In genomic region chr1:53062731-53063591, GRCh38 we compare ENCODE assay signal across 10 cellular contexts. TPM values are rescaled to one million over a fixed set of nuclear protein-coding genes. Genes with fewer than 3 reads are reported as not detected.
DNase-seq lines count a peak whose midpoint lies in the region; ATAC-seq and TF ChIP-seq lines count a peak whose summit lies in the region.
"Had no signal": no experiment of that assay in that cellular context is flagged by ENCODE, and none has a peak within 500 bp of the region (broad histone marks: within the 10 kb centered on the region; RNA-seq: fewer than 3 reads in every experiment).

No MANE protein-coding gene starts in this region.

- no peaks in the 10 kb centered on the region for H3K9me3 ChIP-seq in effector memory CD4-positive, alpha-beta T cell (ENCODE audit: control insufficient read depth, low read length)
- H3K9me3 ChIP-seq in mesenchymal stem cell (ENCODE audit: control insufficient read depth, low read length) = no peaks in the 10 kb centered on the region
- H3K9me3 ChIP-seq in testis = no peaks in the 10 kb centered on the region

- no peaks in the 10 kb centered on the region for H3K36me3 Mint-ChIP-seq in T-helper 2 cell treated with Interferon-gamma antibody and Interleukin-4, amounts not matched to agents 5 μg/mL and 100 μg/mL, for 36 hours (ENCODE audit: low read depth)

- peak overlapping the region; percentile 37 for H3K4me3 ChIP-seq in effector memory CD4-positive, alpha-beta T cell (ENCODE audit: insufficient read depth, low read depth, low read length, poor library complexity, severe bottlenecking)
- H3K4me3 ChIP-seq in mesenchymal stem cell (ENCODE audit: insufficient read depth in 1 of 2, low read depth in 1 of 2, low read length in 2 of 2) (peak overlapping the region in 1 of 2 experiments; percentile 86), testis (peak overlapping the region; percentile 70)
- H3K4me3 ChIP-seq: BLaER1 had no signal

- WGBS in mesenchymal stem cell = 11% methylated on average over 58 of the region's 58 CpGs
- WGBS in testis, 2 donors = 13 to 31% methylated on average over 15 to 55 of the region's 58 CpGs

- intact Hi-C loops in testis (cut with DNase I; ENCODE audit: low total_unique reads) = no loop called here

- peaks cover 63% of the 10 kb centered on the region for H3K27me3 Mint-ChIP-seq in T-helper 2 cell treated with Interferon-gamma antibody and Interleukin-4, amounts not matched to agents 5 μg/mL and 100 μg/mL, for 36 hours (ENCODE audit: low read depth)

- no peak overlapping the region for H3K23ac ChIP-seq in mesenchymal stem cell (ENCODE audit: low read length in 2 of 2)

- H2BK12ac ChIP-seq in mesenchymal stem cell (ENCODE audit: low read length in 2 of 2) = peak overlapping the region; percentile 41 to 45

- H3K4me2 ChIP-seq in mesenchymal stem cell (ENCODE audit: low read length, poor library complexity, severe bottlenecking) = peak overlapping the region; percentile 97
- H3K4me2 ChIP-seq: BLaER1 had no signal

- TF ChIP-seq CTCF in testis (IDR thresholded peaks at IDR 0.05) = no peak

- H3K18ac ChIP-seq in mesenchymal stem cell (ENCODE audit: low read depth in 1 of 2, low read length in 2 of 2) = peak overlapping the region; percentile 9 to 49

- H3K27me3 ChIP-seq in effector memory CD4-positive, alpha-beta T cell (replicated peaks; ENCODE audit: control insufficient read depth, insufficient read depth, low read length, poor library complexity, severe bottlenecking) = peaks cover 25% of the 10 kb centered on the region
- H3K27me3 ChIP-seq in mesenchymal stem cell (ENCODE audit: control insufficient read depth in 1 of 2, insufficient read depth in 1 of 2, low read length in 2 of 2) = peaks cover 0 to 38% of the 10 kb centered on the region in 2 experiments
- no peaks in the 10 kb centered on the region for H3K27me3 ChIP-seq in testis

- H2AFZ ChIP-seq in mesenchymal stem cell (ENCODE audit: low read depth, low read length) = no peak overlapping the region

- no peak for TF ChIP-seq POLR2A in testis (IDR thresholded peaks at IDR 0.05)

- H3K27ac ChIP-seq in effector memory CD4-positive, alpha-beta T cell (ENCODE audit: insufficient read depth, low read length, poor library complexity, severe bottlenecking) = no peak overlapping the region
- H3K27ac ChIP-seq in mesenchymal stem cell (ENCODE audit: low read length, poor library complexity, severe bottlenecking) (no peak overlapping the region), testis (peak overlapping the region; percentile 84 to 92)
- H3K27ac ChIP-seq: BLaER1 had no signal

- peak overlapping the region; percentile 27 to 32 for H3K4ac ChIP-seq in mesenchymal stem cell (ENCODE audit: low read depth in 1 of 2, low read length in 2 of 2)

- no peak overlapping the region for H2BK5ac ChIP-seq in mesenchymal stem cell (ENCODE audit: low read depth, low read length, poor library complexity, severe bottlenecking)

- no peaks in the 10 kb centered on the region for H3K36me3 ChIP-seq in effector memory CD4-positive, alpha-beta T cell (ENCODE audit: control insufficient read depth, insufficient read depth, low read length)
- H3K36me3 ChIP-seq in mesenchymal stem cell (ENCODE audit: control insufficient read depth in 1 of 2, insufficient read depth in 2 of 2, low read depth in 1 of 2, low read length in 2 of 2) (peaks cover 0 to 18% of the 10 kb centered on the region in 2 experiments), testis (ENCODE audit: low read depth, missing control alignments) (no peaks in the 10 kb centered on the region)
- H3K36me3 ChIP-seq: BLaER1 had no signal

- H3K27ac Mint-ChIP-seq in T-helper 2 cell treated with Interferon-gamma antibody and Interleukin-4, amounts not matched to agents 5 μg/mL and 100 μg/mL, for 36 hours = no peak overlapping the region
- H3K27ac Mint-ChIP-seq: activated B cell treated with CpG ODN at 0.5 μM for 24 hours had no signal

- H2AK5ac ChIP-seq in mesenchymal stem cell (ENCODE audit: low read length, severe bottlenecking) = no peak overlapping the region

- peak overlapping the region; percentile 32 for H3K4me3 Mint-ChIP-seq in T-helper 2 cell treated with Interferon-gamma antibody and Interleukin-4, amounts not matched to agents 5 μg/mL and 100 μg/mL, for 36 hours
- H3K4me3 Mint-ChIP-seq: activated B cell treated with CpG ODN at 0.5 μM for 24 hours had no signal

- H4K91ac ChIP-seq in mesenchymal stem cell (ENCODE audit: low read length) = peak overlapping the region; percentile 52

- peak overlapping the region; percentile 24 for H2BK120ac ChIP-seq in mesenchymal stem cell (ENCODE audit: low read depth, low read length)

- peak overlapping the region; percentile 83 for H3K9ac ChIP-seq in mesenchymal stem cell (ENCODE audit: low read length)
- H3K9ac ChIP-seq: BLaER1 had no signal

- DNase-seq in T-helper 2 cell treated with Interferon-gamma antibody and Interleukin-4, amounts not matched to agents 5 μg/mL and 100 μg/mL, for 36 hours (ENCODE audit: low spot score) = no peak
- DNase-seq in T-helper 2 cell (no peak), mesenchymal stem cell (peak; percentile 20), testis (peak; percentile 17), DMS153 (lab: John Stamatoyannopoulos, UW) (no peak), ureter (ENCODE audit: low spot score) (no peak)
- DNase-seq in effector memory CD4-positive, alpha-beta T cell = no peak
- DNase-seq: activated B cell treated with CpG ODN at 0.5 μM for 24 hours had no signal

- no peaks in the 10 kb centered on the region for H3K9me3 Mint-ChIP-seq in T-helper 2 cell treated with Interferon-gamma antibody and Interleukin-4, amounts not matched to agents 5 μg/mL and 100 μg/mL, for 36 hours
- H3K9me3 Mint-ChIP-seq: activated B cell treated with CpG ODN at 0.5 μM for 24 hours had no signal

- no peaks in the 10 kb centered on the region for H3K79me1 ChIP-seq in mesenchymal stem cell (replicated peaks; ENCODE audit: low read length, poor library complexity, severe bottlenecking)

- peak overlapping the region; percentile 13 for H2BK15ac ChIP-seq in mesenchymal stem cell (ENCODE audit: low read depth, poor library complexity, severe bottlenecking)

- ATAC-seq in GM21576 (IDR thresholded peaks at IDR 0.05; ENCODE audit: unreplicated experiment) = no peak

- no peak overlapping the region for H3K14ac ChIP-seq in mesenchymal stem cell (ENCODE audit: low read length in 2 of 2)

- peak overlapping the region; percentile 45 for H4K8ac ChIP-seq in mesenchymal stem cell (ENCODE audit: low read length)

- H3K4me1 Mint-ChIP-seq in T-helper 2 cell treated with Interferon-gamma antibody and Interleukin-4, amounts not matched to agents 5 μg/mL and 100 μg/mL, for 36 hours (ENCODE audit: low read depth) = no peaks in the 10 kb centered on the region

- peaks cover 10% of the 10 kb centered on the region for H3K4me1 ChIP-seq in effector memory CD4-positive, alpha-beta T cell (ENCODE audit: control insufficient read depth, insufficient read depth, low read length, poor library complexity, severe bottlenecking)
- H3K4me1 ChIP-seq in mesenchymal stem cell (ENCODE audit: control insufficient read depth, insufficient read depth, low read depth, low read length) (peaks cover 20% of the 10 kb centered on the region), testis (peaks cover 18% of the 10 kb centered on the region)
- H3K4me1 ChIP-seq: BLaER1 had no signal

RNA-seq across cellular contexts. Expression of gene PODN, which starts 0.9 kb away (rescaled TPM):
- polyA plus RNA-seq in mesenchymal stem cell (2013, experiment 1 of 2) = 54.8 TPM
- 53.6 TPM for polyA plus RNA-seq in mesenchymal stem cell (2013, experiment 2 of 2)
- 100 to 1,000 TPM in 1 of 2 donors, 10 to 100 TPM in 1; 87.5 to 104 TPM for total RNA-seq in testis
- 69.3 TPM for polyA plus RNA-seq in testis (ENCODE audit: insufficient read depth, low read depth, low replicate concordance)
- total RNA-seq in ureter = 20.9 TPM
- total RNA-seq: activated B cell treated with CpG ODN at 0.5 μM for 24 hours had no signal

Comparison
In these comparisons a context has a peak if more than half of its experiments do, and no peak if none do; other contexts are left out.
1. DNase-seq: peak in mesenchymal stem cell (single experiment) and testis (single experiment); none in T-helper 2 cell treated with Interferon-gamma antibody and Interleukin-4, amounts not matched to agents 5 μg/mL and 100 μg/mL, for 36 hours (single experiment), T-helper 2 cell (0 of 5), effector memory CD4-positive, alpha-beta T cell (0 of 3), DMS153 (single experiment) and ureter (single experiment).
2. H3K27ac ChIP-seq: peak in testis (2 of 2); none in effector memory CD4-positive, alpha-beta T cell (single experiment) and mesenchymal stem cell (single experiment).